In genomic region chr17:62809656-62810055, GRCh38 we compare ENCODE assay signal across 18 cellular contexts.
A peak's percentile ranks its signal among the peaks of the same experiment; 100 is the strongest.
DNase-seq lines count a peak whose midpoint lies in the region; ATAC-seq, FAIRE-seq and TF ChIP-seq lines count a peak whose summit lies in the region.
"Had no signal": no experiment of that assay in that cellular context is flagged by ENCODE, and none has a peak within 500 bp of the region (broad histone marks: within the 10 kb centered on the region; RNA-seq: fewer than 3 reads in every experiment).

No MANE protein-coding gene starts in this region.

- FAIRE-seq in urothelium cell line (lab: Jason Lieb, UNC): peak; percentile 79
- FAIRE-seq: H54 had no signal

- no peak for DNase-seq in stimulated activated naive CD8-positive, alpha-beta T cell treated with anti-CD3 and anti-CD28 coated beads, Interleukin-15, Interleukin-2, amounts not matched to agents 100 U/mL and 50 U/mL, for 24 hours
- DNase-seq in stimulated activated naive CD8-positive, alpha-beta T cell treated with anti-CD3 and anti-CD28 coated beads, Interleukin-15, amount 100 ng/mL, for 72 hours: no peak
- DNase-seq in cardiac fibroblast (ENCODE audit: low read depth in 2 of 2): peak; percentile 47 to 68
- peak; percentile 43 for DNase-seq in urothelium cell line (ENCODE audit: low spot score)
- no peak for DNase-seq in activated CD8-positive, alpha-beta memory T cell treated with anti-CD3 and anti-CD28 coated beads, Interleukin-2, amount 50 U/mL, for 48 hours
- DNase-seq: AML-193; CD4-positive, CD25-positive, alpha-beta regulatory T cell; DMS79 treated with DMSO at 0.1 percent for 48 hours; Kasumi-1; NCI-H187 treated with DMSO at 0.1 percent for 48 hours; NCI-H2171; NCI-H446 treated with DMSO at 0.1 percent for 48 hours; NCI-H748 treated with DMSO at 0.1 percent for 48 hours; PC-9 had no signal

- H3K4me3 Mint-ChIP-seq in stimulated activated naive CD8-positive, alpha-beta T cell treated with anti-CD3 and anti-CD28 coated beads, Interleukin-15, amount 100 ng/mL, for 72 hours: no peak overlapping the region
- H3K4me3 Mint-ChIP-seq in nephron: peak overlapping the region; percentile 38 to 44 (median 40)

- TF ChIP-seq CTCF in cardiac fibroblast (IDR thresholded peaks at IDR 0.05; ENCODE audit: low read depth, low read length): no peak
- TF ChIP-seq CTCF in nephron (IDR thresholded peaks at IDR 0.05; ENCODE audit: unreplicated experiment in 3 of 3): no peak

- no peak overlapping the region for H3K4me3 ChIP-seq in cardiac fibroblast (replicated peaks in 1 of 2; ENCODE audit: low read depth in 2 of 2, low read length in 2 of 2)
- H3K4me3 ChIP-seq: PC-9 had no signal

- peaks cover 13% of the 10 kb centered on the region for H3K4me1 Mint-ChIP-seq in stimulated activated naive CD8-positive, alpha-beta T cell treated with anti-CD3 and anti-CD28 coated beads, Interleukin-15, amount 100 ng/mL, for 72 hours
- peaks cover 24% of the 10 kb centered on the region for H3K4me1 Mint-ChIP-seq in nephron

- H3K27ac Mint-ChIP-seq in stimulated activated naive CD8-positive, alpha-beta T cell treated with anti-CD3 and anti-CD28 coated beads, Interleukin-15, amount 100 ng/mL, for 72 hours: no peak overlapping the region
- peak overlapping the region in 2 of 3 experiments; percentile 8 to 33 for H3K27ac Mint-ChIP-seq in nephron

- H3K36me3 Mint-ChIP-seq in nephron (ENCODE audit: low read depth): no peaks in the 10 kb centered on the region
- H3K36me3 Mint-ChIP-seq: CD4-positive, CD25-positive, alpha-beta regulatory T cell had no signal

- peaks cover 28% of the 10 kb centered on the region for H3K27me3 Mint-ChIP-seq in stimulated activated naive CD8-positive, alpha-beta T cell treated with anti-CD3 and anti-CD28 coated beads, Interleukin-15, amount 100 ng/mL, for 72 hours
- peaks cover 4% of the 10 kb centered on the region for H3K27me3 Mint-ChIP-seq in nephron (ENCODE audit: low read depth)

- H3K9me3 Mint-ChIP-seq in stimulated activated naive CD8-positive, alpha-beta T cell treated with anti-CD3 and anti-CD28 coated beads, Interleukin-15, amount 100 ng/mL, for 72 hours: peaks cover 8 to 10% of the 10 kb centered on the region in 2 donors
- H3K9me3 Mint-ChIP-seq in nephron: peaks cover 9% of the 10 kb centered on the region

- ATAC-seq in stimulated activated naive CD8-positive, alpha-beta T cell treated with anti-CD3 and anti-CD28 coated beads, Interleukin-15, Interleukin-2, amounts not matched to agents 100 U/mL and 50 U/mL, for 24 hours: peak; percentile 36
- no peak for ATAC-seq in stimulated activated naive CD8-positive, alpha-beta T cell treated with anti-CD3 and anti-CD28 coated beads, Interleukin-15, amount 100 ng/mL, for 72 hours
- ATAC-seq in GM18873 (IDR thresholded peaks at IDR 0.05; ENCODE audit: low FRiP score, unreplicated experiment): no peak
- no peak for ATAC-seq in GM19328 (IDR thresholded peaks at IDR 0.05; ENCODE audit: unreplicated experiment)

Comparison
In these comparisons a context has a peak if more than half of its experiments do, and no peak if none do; other contexts are left out.
1. DNase-seq: peak in cardiac fibroblast (2 of 2) and urothelium cell line (single experiment); none in stimulated activated naive CD8-positive, alpha-beta T cell treated with anti-CD3 and anti-CD28 coated beads, Interleukin-15, Interleukin-2, amounts not matched to agents 100 U/mL and 50 U/mL, for 24 hours (single experiment), stimulated activated naive CD8-positive, alpha-beta T cell treated with anti-CD3 and anti-CD28 coated beads, Interleukin-15, amount 100 ng/mL, for 72 hours (0 of 2) and activated CD8-positive, alpha-beta memory T cell treated with anti-CD3 and anti-CD28 coated beads, Interleukin-2, amount 50 U/mL, for 48 hours (single experiment).
2. H3K27ac Mint-ChIP-seq: peak in nephron (2 of 3); none in stimulated activated naive CD8-positive, alpha-beta T cell treated with anti-CD3 and anti-CD28 coated beads, Interleukin-15, amount 100 ng/mL, for 72 hours (0 of 2).
3. H3K4me3 Mint-ChIP-seq: peak in nephron (3 of 3); none in stimulated activated naive CD8-positive, alpha-beta T cell treated with anti-CD3 and anti-CD28 coated beads, Interleukin-15, amount 100 ng/mL, for 72 hours (0 of 2).